In the genomic region with DNA sequence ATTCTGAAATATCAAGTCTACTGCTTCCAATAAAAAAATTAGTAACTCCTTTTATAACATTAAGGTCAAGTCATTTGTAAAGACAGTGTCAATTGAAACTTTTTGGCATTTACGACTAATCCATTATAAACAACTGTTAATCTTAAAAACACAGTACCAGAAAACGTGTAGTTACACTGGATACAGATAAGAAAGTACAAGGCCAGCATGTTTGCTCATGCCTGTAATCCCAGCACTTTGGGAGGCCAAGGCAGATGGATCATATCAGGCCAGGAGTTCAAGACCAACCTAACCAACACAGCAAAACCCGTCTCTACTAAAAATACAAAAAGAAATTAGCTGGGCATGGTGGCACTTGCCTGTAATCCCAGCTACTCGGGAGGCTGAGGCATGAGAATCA, we compare ENCODE assay signal across 28 cellular contexts.
"Had no signal": no experiment of that assay in that cellular context is flagged by ENCODE, and none has a peak within 500 bp of the region (broad histone marks: within the 10 kb centered on the region; RNA-seq: fewer than 3 reads in every experiment).

No MANE protein-coding gene starts in this region.

- FAIRE-seq: colon, endometrium, endothelial cell of umbilical vein, frontal cortex had no signal

- H3K27ac ChIP-seq: colonic mucosa, coronary artery, dorsolateral prefrontal cortex, epithelial cell of prostate, esophagus muscularis mucosa, esophagus squamous epithelium, foreskin keratinocyte, gastrocnemius medialis, gastroesophageal sphincter, heart left ventricle, heart right ventricle had no signal

- DNase-seq: colonic mucosa; cortex of kidney; dermis blood vessel endothelial cell; dorsolateral prefrontal cortex; effector CD4-positive, alpha-beta T cell; effector CD8-positive, alpha-beta T cell; effector memory CD4-positive, alpha-beta T cell; effector memory CD8-positive, alpha-beta T cell; endodermal cell; esophagus squamous epithelium; foreskin fibroblast; foreskin keratinocyte; foreskin melanocyte; gastrocnemius medialis; glutamatergic neuron; head of caudate nucleus; heart left ventricle; heart right ventricle had no signal

- H3K4me3 Mint-ChIP-seq: dendritic cell treated with granulocyte-macrophage colony-stimulating factor and Interleukin-4, amounts not matched to agents 40 ng/mL and 50 ng/mL, for 4 days; effector memory CD8-positive, alpha-beta T cell; endodermal cell had no signal

- ATAC-seq: effector memory CD8-positive, alpha-beta T cell; esophagus mucosa; foreskin keratinocyte; gastrocnemius medialis; gastroesophageal sphincter; heart left ventricle; heart right ventricle had no signal

- H3K4me1 ChIP-seq: colonic mucosa, esophagus squamous epithelium, foreskin keratinocyte, gastrocnemius medialis, gastroesophageal sphincter had no signal

- H3K27me3 Mint-ChIP-seq: dendritic cell treated with granulocyte-macrophage colony-stimulating factor and Interleukin-4, amounts not matched to agents 40 ng/mL and 50 ng/mL, for 4 days; effector memory CD8-positive, alpha-beta T cell had no signal

- H3K9me3 ChIP-seq: colonic mucosa, esophagus muscularis mucosa, esophagus squamous epithelium, gastrocnemius medialis, gastroesophageal sphincter had no signal

- H3K9me3 Mint-ChIP-seq: dendritic cell treated with granulocyte-macrophage colony-stimulating factor and Interleukin-4, amounts not matched to agents 40 ng/mL and 50 ng/mL, for 4 days; effector memory CD8-positive, alpha-beta T cell; endodermal cell had no signal

- H3K27me3 ChIP-seq: colonic mucosa, dorsolateral prefrontal cortex, esophagus muscularis mucosa, esophagus squamous epithelium, foreskin keratinocyte, gastrocnemius medialis, gastroesophageal sphincter, heart left ventricle, heart right ventricle had no signal

- H3K4me3 ChIP-seq: colonic mucosa, coronary artery, dorsolateral prefrontal cortex, esophagus muscularis mucosa, esophagus squamous epithelium, gastrocnemius medialis, gastroesophageal sphincter, heart left ventricle, heart right ventricle had no signal

- H3K36me3 ChIP-seq: colonic mucosa, esophagus muscularis mucosa, esophagus squamous epithelium, gastrocnemius medialis, gastroesophageal sphincter, heart left ventricle, heart right ventricle had no signal

- H3K27ac Mint-ChIP-seq: dendritic cell treated with granulocyte-macrophage colony-stimulating factor and Interleukin-4, amounts not matched to agents 40 ng/mL and 50 ng/mL, for 4 days; endodermal cell had no signal
